ENCODE assay signal across 8 cellular contexts in genomic region chr6:5214570-5215052, GRCh38. TPM values are rescaled to one million over a fixed set of nuclear protein-coding genes. Genes with fewer than 3 reads are reported as not detected.
DNase-seq lines count a peak whose midpoint lies in the region; ATAC-seq and TF ChIP-seq lines count a peak whose summit lies in the region.

No MANE protein-coding gene starts in this region.

- H4K20me1 ChIP-seq in neural cell (ENCODE audit: insufficient read depth), result no peaks in the 10 kb centered on the region

- no peak overlapping the region for H3K27ac Mint-ChIP-seq in endodermal cell
- H3K27ac Mint-ChIP-seq in CD8-positive, alpha-beta memory T cell, result no peak overlapping the region

- peaks cover 1% of the 10 kb centered on the region for H3K4me1 Mint-ChIP-seq in activated T-cell treated with anti-CD3 and anti-CD28 coated beads, Interleukin-2, amount 50 U/mL, for 4 hours (ENCODE audit: low read depth)
- H3K4me1 Mint-ChIP-seq in endodermal cell, result no peaks in the 10 kb centered on the region
- H3K4me1 Mint-ChIP-seq in CD8-positive, alpha-beta memory T cell, result peaks cover 3 to 8% (median 3%) of the 10 kb centered on the region in 3 donors

- DNase-seq in activated T-cell treated with anti-CD3 and anti-CD28 coated beads for 48 hours (ENCODE audit: low read depth) (peak; percentile 21), Panc1 (ENCODE audit: low read depth, low spot score) (no peak), endodermal cell (peak; percentile 94), NCI-H1048 (lab: John Stamatoyannopoulos, UW) (no peak)
- no peak for DNase-seq in activated T-cell treated with anti-CD3 and anti-CD28 coated beads, Interleukin-2, amount 50 U/mL, for 4 hours
- no peak for DNase-seq in CD8-positive, alpha-beta memory T cell

- no peaks in the 10 kb centered on the region for H3K9me3 Mint-ChIP-seq in activated T-cell treated with anti-CD3 and anti-CD28 coated beads, Interleukin-2, amount 50 U/mL, for 4 hours
- H3K9me3 Mint-ChIP-seq in endodermal cell, result no peaks in the 10 kb centered on the region
- no peaks in the 10 kb centered on the region for H3K9me3 Mint-ChIP-seq in CD8-positive, alpha-beta memory T cell

- no peaks in the 10 kb centered on the region for H3K27me3 Mint-ChIP-seq in activated T-cell treated with anti-CD3 and anti-CD28 coated beads, Interleukin-2, amount 50 U/mL, for 4 hours (ENCODE audit: low read depth)
- no peaks in the 10 kb centered on the region for H3K27me3 Mint-ChIP-seq in endodermal cell (ENCODE audit: insufficient read depth)
- H3K27me3 Mint-ChIP-seq in CD8-positive, alpha-beta memory T cell, result no peaks in the 10 kb centered on the region

- no peak overlapping the region for H2AFZ ChIP-seq in neural cell (ENCODE audit: low read depth, low read length)

- H3K36me3 Mint-ChIP-seq in activated T-cell treated with anti-CD3 and anti-CD28 coated beads, Interleukin-2, amount 50 U/mL, for 4 hours (ENCODE audit: insufficient read depth), result peaks cover 31% of the 10 kb centered on the region
- H3K36me3 Mint-ChIP-seq in endodermal cell (ENCODE audit: low read depth), result peaks cover 4% of the 10 kb centered on the region
- H3K36me3 Mint-ChIP-seq in CD8-positive, alpha-beta memory T cell, result peaks cover 9 to 36% (median 16%) of the 10 kb centered on the region in 3 donors

- WGBS in endodermal cell (ENCODE audit: insufficient coverage in 1 of 2, insufficient read length in 1 of 2), 2 experiments, result 56 to 100% methylated on average over 3 to 10 of the region's 10 CpGs

- TF ChIP-seq CTCF in Panc1 (IDR thresholded peaks at IDR 0.05) (peak; percentile 83), endodermal cell (conservative IDR thresholded peaks at IDR 0.05) (peak; percentile 98), neural cell (IDR thresholded peaks at IDR 0.05; ENCODE audit: poor library complexity, severe bottlenecking) (peak; percentile 48)

- intact Hi-C loops in Panc1 (cut with micrococcal nuclease; ENCODE audit: unreplicated experiment), result loop anchor here (1.0 kb wide), 1 partner anchor 184 kb away; no protein-coding TSS in a partner anchor

- H3K4me3 ChIP-seq in Panc1 (ENCODE audit: low read depth in 2 of 2, low read length in 2 of 2) (no peak overlapping the region), endodermal cell (ENCODE audit: low read length) (no peak overlapping the region), neural cell (ENCODE audit: low read length) (no peak overlapping the region)
- H3K4me3 ChIP-seq in CD8-positive, alpha-beta memory T cell (ENCODE audit: low read length), result no peak overlapping the region

- no peaks in the 10 kb centered on the region for H3K9me3 ChIP-seq in Panc1 (ENCODE audit: control insufficient read depth, insufficient read depth, low read depth, low read length)
- no peaks in the 10 kb centered on the region for H3K9me3 ChIP-seq in endodermal cell (ENCODE audit: control insufficient read depth, low read length)
- no peaks in the 10 kb centered on the region for H3K9me3 ChIP-seq in neural cell (ENCODE audit: low read length)
- no peaks in the 10 kb centered on the region for H3K9me3 ChIP-seq in CD8-positive, alpha-beta memory T cell (ENCODE audit: low read length)

- H3K36me3 ChIP-seq in Panc1 (ENCODE audit: control insufficient read depth, insufficient read depth, low read length) (no peaks in the 10 kb centered on the region), endodermal cell (ENCODE audit: control insufficient read depth, insufficient read depth, low read length) (peaks cover 14% of the 10 kb centered on the region), neural cell (ENCODE audit: insufficient read depth, low read length) (no peaks in the 10 kb centered on the region)
- H3K36me3 ChIP-seq in CD8-positive, alpha-beta memory T cell (ENCODE audit: insufficient read depth, low read length), result no peaks in the 10 kb centered on the region

- no peaks in the 10 kb centered on the region for H3K9me2 ChIP-seq in neural cell (ENCODE audit: insufficient read depth, low read length)

- H3K4me1 ChIP-seq in Panc1 (ENCODE audit: control insufficient read depth, insufficient read depth, low read length) (no peaks in the 10 kb centered on the region), endodermal cell (ENCODE audit: control insufficient read depth, insufficient read depth, low read length) (no peaks in the 10 kb centered on the region)
- H3K4me1 ChIP-seq in CD8-positive, alpha-beta memory T cell (ENCODE audit: insufficient read depth, low read length), result no peaks in the 10 kb centered on the region

- in situ Hi-C loops in Panc1 (cut with HindIII; ENCODE audit: low pct_unique_long_range_greater_than_20kb, low sequenced_read_pairs), result no loop called here

- no peak overlapping the region for H3K27ac ChIP-seq in Panc1 (ENCODE audit: low read length)
- H3K27ac ChIP-seq in endodermal cell (ENCODE audit: low read depth, low read length), result no peak overlapping the region
- no peak overlapping the region for H3K27ac ChIP-seq in neural cell (ENCODE audit: low read length)
- no peak overlapping the region for H3K27ac ChIP-seq in CD8-positive, alpha-beta memory T cell (ENCODE audit: low read depth, low read length)

- no peak overlapping the region for H3K4me3 Mint-ChIP-seq in activated T-cell treated with anti-CD3 and anti-CD28 coated beads, Interleukin-2, amount 50 U/mL, for 4 hours
- no peak overlapping the region for H3K4me3 Mint-ChIP-seq in endodermal cell
- H3K4me3 Mint-ChIP-seq in CD8-positive, alpha-beta memory T cell, result no peak overlapping the region

- BruUV-seq in Panc1 (replicated peaks; lab: Mats Ljungman, UMichigan), result no TSS peak

- no peak for ATAC-seq in activated T-cell treated with anti-CD3 and anti-CD28 coated beads, Interleukin-2, amount 50 U/mL, for 4 hours
- ATAC-seq in Panc1 (peak; percentile 87), HG03571 (IDR thresholded peaks at IDR 0.05; ENCODE audit: unreplicated experiment) (no peak)

- H3K27me3 ChIP-seq in Panc1 (ENCODE audit: control insufficient read depth, insufficient read depth, low read length), result no peaks in the 10 kb centered on the region
- no peaks in the 10 kb centered on the region for H3K27me3 ChIP-seq in endodermal cell (ENCODE audit: control insufficient read depth, insufficient read depth, low read length, poor library complexity, severe bottlenecking)
- no peaks in the 10 kb centered on the region for H3K27me3 ChIP-seq in neural cell (ENCODE audit: insufficient read depth, low read depth, low read length)
- no peaks in the 10 kb centered on the region for H3K27me3 ChIP-seq in CD8-positive, alpha-beta memory T cell (ENCODE audit: insufficient read depth, low read length, poor library complexity, severe bottlenecking)

- H3K4me2 ChIP-seq in neural cell (ENCODE audit: low read length), result no peak overlapping the region

- H3K9ac ChIP-seq in endodermal cell (ENCODE audit: extremely low read depth, low read length, poor library complexity, severe bottlenecking) (no peak overlapping the region), neural cell (ENCODE audit: low read length) (no peak overlapping the region)

- peak; percentile 40 for TF ChIP-seq RAD21 in neural cell (conservative IDR thresholded peaks at IDR 0.05)

- no peaks in the 10 kb centered on the region for H3K79me2 ChIP-seq in neural cell (replicated peaks; ENCODE audit: insufficient read depth, low read length)

- TF ChIP-seq EP300 in neural cell (conservative IDR thresholded peaks at IDR 0.05; ENCODE audit: poor library complexity, severe bottlenecking), result no peak

- CTCF ChIA-PET in Panc1 (lab: Charles Lee), result interaction anchor here (0.8 to 1.0 kb wide), 2 partner anchors 187 to 188 kb away, joined by 3 to 6 read pairs; no protein-coding TSS in a partner anchor
- CTCF ChIA-PET in CD8-positive, alpha-beta memory T cell (lab: Charles Lee), result interaction anchor here (1.2 kb wide), 1 partner anchor 9 kb away, joined by 3 read pairs; no protein-coding TSS in a partner anchor

- POLR2A ChIA-PET in Panc1 (lab: Charles Lee), result no interaction called here
- POLR2A ChIA-PET in CD8-positive, alpha-beta memory T cell (lab: Charles Lee), result no interaction called here

- H3F3A ChIP-seq in neural cell (ENCODE audit: insufficient read depth, low read length, poor library complexity, severe bottlenecking), result no peaks in the 10 kb centered on the region

TF ChIP-seq in neural cell, 6 proteins besides CTCF, POLR2A, EP300 and RAD21:
- TF ChIP-seq TAF1 (IDR thresholded peaks at IDR 0.05; ENCODE audit: low read depth), result no peak
- peak; percentile 30 for TF ChIP-seq SMC3 (conservative IDR thresholded peaks at IDR 0.05; ENCODE audit: poor library complexity)

RNA-seq across cellular contexts. Expression of gene LYRM4, which starts 46.1 kb away (rescaled TPM):
- total RNA-seq in activated T-cell treated with anti-CD3 and anti-CD28 coated beads, Interleukin-2, amount 50 U/mL, for 4 hours, result 10 to 100 TPM; 49.2 to 50.6 (median 50.0) TPM
- total RNA-seq in Panc1 (2021; ENCODE audit: unreplicated experiment) (27.4 TPM), endodermal cell (10 to 100 TPM; 32.1 to 44.3 TPM)
- 22.5 TPM for polyA plus RNA-seq in Panc1 (2012; ENCODE audit: insufficient read length)
- 48.1 TPM for polyA plus RNA-seq in endodermal cell (2013, experiment 1 of 2)
- polyA plus RNA-seq in endodermal cell (2013, experiment 2 of 2), result 41.4 TPM
- 29.3 and 33.9 TPM in 2 replicates for polyA plus RNA-seq in neural cell
- 16.3 and 20.7 TPM in 2 replicates for polyA minus RNA-seq in neural cell
- 10 to 100 TPM; 55.1 to 58.2 TPM for total RNA-seq in CD8-positive, alpha-beta memory T cell
- 26.5 TPM for polyA plus RNA-seq in CD8-positive, alpha-beta memory T cell

RNA-seq across cellular contexts. Expression of gene FARS2, which starts 46.7 kb away (rescaled TPM):
- 10 to 100 TPM; 28.3 to 31.0 (median 29.9) TPM for total RNA-seq in activated T-cell treated with anti-CD3 and anti-CD28 coated beads, Interleukin-2, amount 50 U/mL, for 4 hours
- total RNA-seq in Panc1 (2021; ENCODE audit: unreplicated experiment) (12.8 TPM), endodermal cell (10 to 100 TPM; 16.2 to 18.3 TPM)
- polyA plus RNA-seq in Panc1 (2012; ENCODE audit: insufficient read length), result 9.9 TPM
- polyA plus RNA-seq in endodermal cell (2013, experiment 1 of 2), result 10.0 TPM
- polyA plus RNA-seq in endodermal cell (2013, experiment 2 of 2), result 8.9 TPM
- 11.9 and 17.5 TPM in 2 replicates for polyA plus RNA-seq in neural cell
- 22.2 and 25.9 TPM in 2 replicates for polyA minus RNA-seq in neural cell
- 10 to 100 TPM; 24.5 to 24.9 TPM for total RNA-seq in CD8-positive, alpha-beta memory T cell
- 26.0 TPM for polyA plus RNA-seq in CD8-positive, alpha-beta memory T cell

Comparison
In these comparisons a context has a peak if more than half of its experiments do, and no peak if none do; other contexts are left out.
1. DNase-seq: peak in activated T-cell treated with anti-CD3 and anti-CD28 coated beads for 48 hours (single experiment) and endodermal cell (single experiment); none in activated T-cell treated with anti-CD3 and anti-CD28 coated beads, Interleukin-2, amount 50 U/mL, for 4 hours (single experiment), Panc1 (single experiment), CD8-positive, alpha-beta memory T cell (0 of 5) and NCI-H1048 (single experiment).
2. CTCF ChIP-seq: peak in every context shown above with its lines; median percentile 98 in endodermal cell; 83 in Panc1; 48 in neural cell.